Comparison of ENCODE assay signal across 34 cellular contexts in the genomic region with DNA sequence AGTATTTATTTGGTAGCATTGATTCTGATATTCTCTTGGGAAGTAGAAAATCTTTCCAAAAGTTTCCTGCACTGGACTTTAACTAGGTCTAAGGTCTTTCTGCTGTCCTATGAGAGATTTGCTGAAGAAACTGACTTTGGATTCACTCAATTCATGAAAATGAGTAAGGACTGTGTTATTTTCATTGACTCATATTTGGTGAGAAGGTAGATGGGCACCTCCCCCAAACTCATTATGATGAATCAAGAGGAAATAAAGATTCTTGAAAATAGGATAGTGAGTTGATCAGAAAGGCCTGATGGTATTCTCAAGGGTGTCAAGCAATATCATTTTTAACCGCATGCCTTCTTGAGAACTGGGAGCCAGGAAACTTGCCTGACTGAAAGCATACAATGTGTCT.
DNase-seq lines count a peak whose midpoint lies in the region; ATAC-seq, FAIRE-seq and TF ChIP-seq lines count a peak whose summit lies in the region.
"Had no signal": no experiment of that assay in that cellular context is flagged by ENCODE, and none has a peak within 500 bp of the region (broad histone marks: within the 10 kb centered on the region; RNA-seq: fewer than 3 reads in every experiment).

No MANE protein-coding gene starts in this region.

- no peaks in the 10 kb centered on the region for H3K9me3 ChIP-seq in PC-3 (ENCODE audit: low read length)
- no peaks in the 10 kb centered on the region for H3K9me3 ChIP-seq in endothelial cell of umbilical vein (replicated peaks; ENCODE audit: control insufficient read depth, insufficient read depth, low read length)
- peaks cover 0 to 11% (median 0%) of the 10 kb centered on the region in 12 donors for H3K9me3 ChIP-seq in heart left ventricle
- no peaks in the 10 kb centered on the region for H3K9me3 ChIP-seq in MM.1S (replicated peaks; ENCODE audit: insufficient read depth, low read length)
- H3K9me3 ChIP-seq: adrenal gland, left lung, Peyer's patch, thyroid gland, vagina had no signal

- H3K9ac ChIP-seq in PC-3 (ENCODE audit: low read length) (no peak overlapping the region), endothelial cell of umbilical vein (replicated peaks; ENCODE audit: extremely low read depth, insufficient read depth, low read length) (no peak overlapping the region), MM.1S (ENCODE audit: low read length) (no peak overlapping the region)
- H3K9ac ChIP-seq: parathyroid adenoma had no signal

- TF ChIP-seq POLR2A in endothelial cell of umbilical vein (IDR thresholded peaks at IDR 0.05; ENCODE audit: low read depth, low read length): no peak
- no peak for TF ChIP-seq POLR2A in heart left ventricle (IDR thresholded peaks at IDR 0.05)

- CTCF ChIA-PET in PC-3 (lab: Charles Lee) (no interaction called here), endothelial cell of umbilical vein (lab: Charles Lee) (no interaction called here)

- H3K27ac ChIP-seq in PC-3 (ENCODE audit: low read length): no peak overlapping the region
- no peak overlapping the region for H3K27ac ChIP-seq in endothelial cell of umbilical vein (ENCODE audit: insufficient read depth, low read depth, low read length)
- H3K27ac ChIP-seq in heart left ventricle: no peak overlapping the region
- H3K27ac ChIP-seq in MM.1S (ENCODE audit: low read length): no peak overlapping the region
- H3K27ac ChIP-seq: adrenal gland, HL-60, left lung, parathyroid adenoma, Peyer's patch, thyroid gland, vagina had no signal

- H3K4me2 ChIP-seq in PC-3 (ENCODE audit: low read length) (no peak overlapping the region), endothelial cell of umbilical vein (ENCODE audit: insufficient read depth, low read length) (no peak overlapping the region), MM.1S (ENCODE audit: low read depth, low read length) (no peak overlapping the region)

- no peaks in the 10 kb centered on the region for H3F3A ChIP-seq in PC-3 (ENCODE audit: low read length, unreplicated experiment)
- H3F3A ChIP-seq in MM.1S (ENCODE audit: insufficient read depth, low read length): no peaks in the 10 kb centered on the region

- no peaks in the 10 kb centered on the region for H3K9me2 ChIP-seq in PC-3 (replicated peaks; ENCODE audit: low read length)
- H3K9me2 ChIP-seq in MM.1S (replicated peaks; ENCODE audit: insufficient read depth, low read length): no peaks in the 10 kb centered on the region

- H4K20me1 ChIP-seq in PC-3 (ENCODE audit: low read length) (no peaks in the 10 kb centered on the region), endothelial cell of umbilical vein (replicated peaks; ENCODE audit: control insufficient read depth, extremely low read depth, insufficient read depth, low read length) (no peaks in the 10 kb centered on the region), MM.1S (ENCODE audit: insufficient read depth, low read length) (no peaks in the 10 kb centered on the region)

- 88 to 100% (median 92%) methylated on average over 1 of the region's 1 CpG for WGBS in heart left ventricle, 4 donors

- no peak for FAIRE-seq in endothelial cell of umbilical vein (lab: Jason Lieb, UNC)
- FAIRE-seq: colon, HepG2 had no signal

- H3K27me3 ChIP-seq in PC-3 (ENCODE audit: low read length) (no peaks in the 10 kb centered on the region), endothelial cell of umbilical vein (ENCODE audit: control insufficient read depth in 2 of 2, insufficient read depth in 2 of 2, low read length in 2 of 2) (no peaks in the 10 kb centered on the region), heart left ventricle (no peaks in the 10 kb centered on the region), MM.1S (replicated peaks; ENCODE audit: insufficient read depth, low read length) (no peaks in the 10 kb centered on the region)
- H3K27me3 ChIP-seq: adrenal gland, left lung, Peyer's patch, thyroid gland, vagina had no signal

- POLR2A ChIA-PET in PC-3 (lab: Charles Lee; ENCODE audit: unreplicated experiment): no interaction called here
- POLR2A ChIA-PET in endothelial cell of umbilical vein (lab: Charles Lee): no interaction called here

- dilution Hi-C loops in endothelial cell of umbilical vein (cut with MboI; ENCODE audit: extremely low pct_ligation_motif_present, low sequenced_read_pairs): no loop called here

- ATAC-seq in PC-3: peak; percentile 50
- ATAC-seq in heart left ventricle: no peak
- ATAC-seq in HG03460 (IDR thresholded peaks at IDR 0.05; ENCODE audit: unreplicated experiment): no peak
- ATAC-seq: activated CD4-positive, alpha-beta T cell treated with anti-CD3 and anti-CD28 coated beads for 36 hours; activated CD8-positive, alpha-beta T cell treated with anti-CD3 and anti-CD28 coated beads for 36 hours; esophagus mucosa; HepG2; left lung; right cardiac atrium; stimulated activated naive CD8-positive, alpha-beta T cell treated with anti-CD3 and anti-CD28 coated beads, Interleukin-15, amount 100 ng/mL, for 72 hours had no signal

- no peaks in the 10 kb centered on the region for H3K9me1 ChIP-seq in endothelial cell of umbilical vein (replicated peaks; ENCODE audit: control insufficient read depth, extremely low read depth, insufficient read depth, low read length)

- H3K4me1 ChIP-seq in PC-3 (ENCODE audit: insufficient read depth, low read length) (peaks cover 10% of the 10 kb centered on the region), endothelial cell of umbilical vein (ENCODE audit: control insufficient read depth, extremely low read depth, insufficient read depth, low read length) (no peaks in the 10 kb centered on the region), heart left ventricle (no peaks in the 10 kb centered on the region), MM.1S (ENCODE audit: low read length) (no peaks in the 10 kb centered on the region)
- H3K4me1 ChIP-seq: adrenal gland, left lung, parathyroid adenoma, Peyer's patch, thyroid gland, vagina had no signal

- no peaks in the 10 kb centered on the region for H3K79me2 ChIP-seq in PC-3 (ENCODE audit: low read length)
- H3K79me2 ChIP-seq in endothelial cell of umbilical vein (ENCODE audit: control insufficient read depth, insufficient read depth, low read length): no peaks in the 10 kb centered on the region
- no peaks in the 10 kb centered on the region for H3K79me2 ChIP-seq in MM.1S (ENCODE audit: low read length)
- H3K79me2 ChIP-seq: parathyroid adenoma had no signal

- H2AFZ ChIP-seq in PC-3 (ENCODE audit: low read length): no peak overlapping the region
- no peak overlapping the region for H2AFZ ChIP-seq in endothelial cell of umbilical vein (ENCODE audit: low read depth, low read length)
- no peak overlapping the region for H2AFZ ChIP-seq in MM.1S (ENCODE audit: low read length)
- H2AFZ ChIP-seq: parathyroid adenoma had no signal

- intact Hi-C loops in PC-3 (cut with micrococcal nuclease): no loop called here
- intact Hi-C loops in endothelial cell of umbilical vein (cut with micrococcal nuclease): no loop called here
- intact Hi-C loops in heart left ventricle (cut with DNase I): no loop called here

- H3K36me3 ChIP-seq in PC-3 (ENCODE audit: low read depth, low read length): no peaks in the 10 kb centered on the region
- H3K36me3 ChIP-seq in endothelial cell of umbilical vein (ENCODE audit: control insufficient read depth in 2 of 2, extremely low read depth in 1 of 2, insufficient read depth in 2 of 2, low read length in 2 of 2): no peaks in the 10 kb centered on the region
- H3K36me3 ChIP-seq in heart left ventricle: no peaks in the 10 kb centered on the region
- H3K36me3 ChIP-seq in MM.1S (replicated peaks; ENCODE audit: insufficient read depth, low read length): no peaks in the 10 kb centered on the region
- H3K36me3 ChIP-seq: adrenal gland, left lung, Peyer's patch, thyroid gland, vagina had no signal

- TF ChIP-seq CTCF in PC-3 (conservative IDR thresholded peaks at IDR 0.05; ENCODE audit: low read depth, low read length): no peak
- no peak for TF ChIP-seq CTCF in endothelial cell of umbilical vein (IDR thresholded peaks at IDR 0.05; ENCODE audit: extremely low read depth in 1 of 2, insufficient read depth in 1 of 2, low read depth in 1 of 2, low read length in 2 of 2)
- no peak for TF ChIP-seq CTCF in heart left ventricle (IDR thresholded peaks at IDR 0.05)
- no peak for TF ChIP-seq CTCF in MM.1S (IDR thresholded peaks at IDR 0.05; ENCODE audit: low read length)

- DNase-seq in AG08396 (ENCODE audit: low spot score) (peak; percentile 1), PC-3 (peak; percentile 69), endothelial cell of umbilical vein (ENCODE audit: low read depth, low spot score) (no peak), glomerular visceral epithelial cell (ENCODE audit: extremely low spot score) (peak; percentile 8), heart left ventricle (no peak), MM.1S (no peak), HK-2 (ENCODE audit: unreplicated experiment) (no peak)
- DNase-seq: activated CD4-positive, alpha-beta T cell treated with anti-CD3 and anti-CD28 coated beads for 36 hours; activated CD8-positive, alpha-beta memory T cell treated with anti-CD3 and anti-CD28 coated beads, Interleukin-2, amount 50 U/mL, for 48 hours; activated CD8-positive, alpha-beta T cell treated with anti-CD3 and anti-CD28 coated beads for 36 hours; activated naive CD4-positive, alpha-beta T cell treated with anti-CD3 and anti-CD28 coated beads for 36 hours; adrenal gland; effector memory CD4-positive, alpha-beta T cell; H7; Karpas-422; left lung; mesenchymal stem cell; MV-4-11; NCI-H1436; NCI-H446; NCI-H774; Peyer's patch; right cardiac atrium; SIG-M5; stimulated activated CD4-positive, alpha-beta T cell treated with anti-CD3 and anti-CD28 coated beads, Interleukin-2, amount 100 ng/mL, for 24 hours; stimulated activated naive CD8-positive, alpha-beta T cell treated with anti-CD3 and anti-CD28 coated beads, Interleukin-15, amount 100 ng/mL, for 72 hours; thyroid gland had no signal

- H3K4me3 ChIP-seq in PC-3 (ENCODE audit: low read length) (no peak overlapping the region), endothelial cell of umbilical vein (replicated peaks in 1 of 3; ENCODE audit: insufficient read depth in 1 of 3, low read depth in 1 of 3, low read length in 3 of 3) (no peak overlapping the region), heart left ventricle (no peak overlapping the region), MM.1S (ENCODE audit: low read length) (no peak overlapping the region)
- H3K4me3 ChIP-seq: adrenal gland, left lung, Peyer's patch, thyroid gland, vagina had no signal

- BruUV-seq in PC-3 (replicated peaks; lab: Mats Ljungman, UMichigan) (no TSS peak), endothelial cell of umbilical vein (replicated peaks; lab: Mats Ljungman, UMichigan) (no TSS peak)

TF ChIP-seq in endothelial cell of umbilical vein, 7 proteins besides CTCF, POLR2A, EP300 and RAD21 (continues in another document):
- TF ChIP-seq EZH2 (IDR thresholded peaks at IDR 0.05; ENCODE audit: borderline replicate concordance, low read depth, low read length, severe bottlenecking) (no peak), MYC (IDR thresholded peaks at IDR 0.05; ENCODE audit: low read depth, low read length) (no peak), JUN (IDR thresholded peaks at IDR 0.05; ENCODE audit: borderline replicate concordance, insufficient read depth, insufficient read length, low read depth) (no peak), GATA2 (IDR thresholded peaks at IDR 0.05; ENCODE audit: insufficient read depth, insufficient read length, low read depth, low read length) (no peak), FOS (IDR thresholded peaks at IDR 0.05; ENCODE audit: borderline replicate concordance, insufficient read depth, low read length) (peak; percentile 7)

Comparison
In these comparisons a context has a peak if more than half of its experiments do, and no peak if none do; other contexts are left out.
1. DNase-seq: peak in AG08396 (single experiment), PC-3 (single experiment) and glomerular visceral epithelial cell (single experiment); none in endothelial cell of umbilical vein (single experiment), heart left ventricle (0 of 5), MM.1S (single experiment) and HK-2 (single experiment).